8 cellular contexts compared by ENCODE assay signal in the genomic region with DNA sequence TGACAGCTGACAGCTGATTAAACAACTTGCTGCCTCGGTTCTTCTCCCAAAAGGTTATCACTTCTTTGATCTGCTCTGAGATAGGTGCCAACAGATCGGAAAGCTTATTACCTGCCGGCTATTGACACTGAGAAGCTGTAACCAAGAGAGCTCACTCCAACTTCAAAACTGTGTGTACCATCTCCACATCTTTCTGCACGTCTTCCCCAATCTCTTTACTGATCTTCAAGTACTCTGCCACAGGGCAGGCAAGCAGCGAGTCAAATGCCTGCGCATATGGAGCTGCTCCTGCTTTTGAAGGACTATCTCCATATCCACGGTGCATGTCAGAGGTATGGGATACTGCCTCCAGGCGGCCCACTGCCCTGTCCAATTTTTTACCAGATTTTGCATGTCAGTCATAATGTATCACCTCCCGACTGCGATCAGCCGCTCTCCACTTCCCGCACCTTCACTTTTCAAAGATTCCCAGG. TPM values are rescaled to one million over a fixed set of nuclear protein-coding genes. Genes with fewer than 3 reads are reported as not detected.
DNase-seq lines count a peak whose midpoint lies in the region; ATAC-seq and TF ChIP-seq lines count a peak whose summit lies in the region.

No MANE protein-coding gene starts in this region.

- in situ Hi-C loops in ACHN (cut with HindIII; ENCODE audit: low pct_ligation_motif_present, low pct_unique_long_range_greater_than_20kb, low sequenced_read_pairs) = no loop called here

- WGBS in right lobe of liver (ENCODE audit: insufficient coverage, low coverage, low lambda C conversion rate, missing lambda C conversion rate) = 38% methylated on average over 9 of the region's 12 CpGs
- WGBS in aorta, 2 donors = 48 to 52% methylated on average over 12 of the region's 12 CpGs

- H3K36me3 Mint-ChIP-seq in Caco-2 (ENCODE audit: insufficient read depth, unreplicated experiment) = peaks cover 18% of the 10 kb centered on the region
- peaks cover 37 to 49% of the 10 kb centered on the region in 2 donors for H3K36me3 Mint-ChIP-seq in activated naive CD4-positive, alpha-beta T cell treated with anti-CD3 and anti-CD28 coated beads, Interleukin-2, amount 50 U/mL, for 72 hours

- H3K27ac ChIP-seq in right lobe of liver (no peak overlapping the region), aorta (ENCODE audit: low read depth in 1 of 2, low read length in 2 of 2) (no peak overlapping the region)

- POLR2A ChIA-PET in Caco-2 (lab: Charles Lee) = interaction anchor here (0.5 to 0.7 kb wide), 2 partner anchors 32 to 148 kb away, joined by 3 read pairs; no protein-coding TSS in a partner anchor

- intact Hi-C loops in Caco-2 (cut with micrococcal nuclease; ENCODE audit: unreplicated experiment) (loop anchor here (1.0 to 2.0 kb wide), 2 partner anchors 32 to 43 kb away; partner anchors contain the start of genes ZNF239 and ZNF32), right lobe of liver (cut with DNase I) (no loop called here), aorta (cut with DNase I) (no loop called here)

- H3K4me3 ChIP-seq in Caco-2 (ENCODE audit: low read depth, low read length) (peak overlapping the region; percentile 62), right lobe of liver (peak overlapping the region; percentile 71 to 99 (median 77)), aorta (ENCODE audit: low read length in 2 of 2) (no peak overlapping the region)

- peaks cover 4% of the 10 kb centered on the region; the same call in 1 of the 2 replicates for H3K4me1 ChIP-seq in Caco-2
- H3K4me1 ChIP-seq in right lobe of liver = peaks cover 0 to 6% (median 0%) of the 10 kb centered on the region in 4 donors
- no peaks in the 10 kb centered on the region for H3K4me1 ChIP-seq in aorta (ENCODE audit: control insufficient read depth in 1 of 2, insufficient read depth in 2 of 2, low read length in 2 of 2)

- H3K27me3 ChIP-seq in Caco-2 (replicated peaks; ENCODE audit: control insufficient read depth, insufficient read depth, low read length) (no peaks in the 10 kb centered on the region), right lobe of liver (no peaks in the 10 kb centered on the region), aorta (ENCODE audit: control insufficient read depth in 1 of 2, insufficient read depth in 2 of 2, low read length in 1 of 2) (no peaks in the 10 kb centered on the region)

- ATAC-seq in HG02642 (IDR thresholded peaks at IDR 0.05; ENCODE audit: poor library complexity, unreplicated experiment) = peak; percentile 28
- ATAC-seq in activated naive CD4-positive, alpha-beta T cell treated with anti-CD3 and anti-CD28 coated beads, Interleukin-2, amount 50 U/mL, for 72 hours = peak; percentile 26 to 42
- ATAC-seq in right lobe of liver = peak in 3 of 4 donors; percentile 9 to 43 (median 30)
- ATAC-seq in aorta (ENCODE audit: low FRiP score) = peak; percentile 37
- no peak for ATAC-seq in HG03457 (IDR thresholded peaks at IDR 0.05; ENCODE audit: unreplicated experiment)

- no TSS peak for BruUV-seq in Caco-2 (replicated peaks; lab: Mats Ljungman, UMichigan)

- H3K9me3 Mint-ChIP-seq in Caco-2 (ENCODE audit: unreplicated experiment) = peaks cover 30% of the 10 kb centered on the region
- H3K9me3 Mint-ChIP-seq in activated naive CD4-positive, alpha-beta T cell treated with anti-CD3 and anti-CD28 coated beads, Interleukin-2, amount 50 U/mL, for 72 hours = peaks cover 5 to 33% of the 10 kb centered on the region in 2 donors

- DNase-seq in Caco-2 (no peak), right lobe of liver (no peak), aorta (no peak), ACHN (no peak), RKO (ENCODE audit: low spot score) (no peak)
- DNase-seq in activated naive CD4-positive, alpha-beta T cell treated with anti-CD3 and anti-CD28 coated beads, Interleukin-2, amount 50 U/mL, for 72 hours (ENCODE audit: low spot score in 2 of 2) = no peak

- H3K9me3 ChIP-seq in Caco-2 (peaks cover 13% of the 10 kb centered on the region; the same call in 1 of the 2 replicates), right lobe of liver (no peaks in the 10 kb centered on the region), aorta (ENCODE audit: control insufficient read depth, low read length) (no peaks in the 10 kb centered on the region)

- TF ChIP-seq CTCF in Caco-2 (IDR thresholded peaks at IDR 0.05; ENCODE audit: insufficient read depth in 1 of 2, low read depth in 1 of 2, low read length in 1 of 2, severe bottlenecking in 1 of 2, unreplicated experiment in 1 of 2) (no peak), right lobe of liver (IDR thresholded peaks at IDR 0.05) (no peak)

- no peak for TF ChIP-seq POLR2A in right lobe of liver (IDR thresholded peaks at IDR 0.05)

- H3K27me3 Mint-ChIP-seq in Caco-2 (ENCODE audit: insufficient read depth, unreplicated experiment) = peaks cover 7% of the 10 kb centered on the region

- no peak overlapping the region for H3K27ac Mint-ChIP-seq in Caco-2 (ENCODE audit: unreplicated experiment)
- peak overlapping the region in 1 of 2 donors; percentile 87 for H3K27ac Mint-ChIP-seq in activated naive CD4-positive, alpha-beta T cell treated with anti-CD3 and anti-CD28 coated beads, Interleukin-2, amount 50 U/mL, for 72 hours

- peak overlapping the region; percentile 82 for H3K4me3 Mint-ChIP-seq in Caco-2 (ENCODE audit: unreplicated experiment)

- H3K36me3 ChIP-seq in Caco-2 (ENCODE audit: control insufficient read depth, insufficient read depth, low read length) = peaks cover 2% of the 10 kb centered on the region; the same call in 1 of the 2 replicates
- H3K36me3 ChIP-seq in right lobe of liver = no peaks in the 10 kb centered on the region
- H3K36me3 ChIP-seq in aorta (ENCODE audit: control insufficient read depth in 1 of 2, insufficient read depth in 2 of 2, low read length in 1 of 2) = no peaks in the 10 kb centered on the region

- CTCF ChIA-PET in Caco-2 (lab: Charles Lee) = interaction anchor here (1.0 kb wide), 1 partner anchor 32 kb away, joined by 4 read pairs; the partner anchor contains the start of gene ZNF239

- H3K4me1 Mint-ChIP-seq in Caco-2 (ENCODE audit: low read depth, unreplicated experiment) = peaks cover 8% of the 10 kb centered on the region

RNA-seq across cellular contexts. Expression of gene ZNF485, which starts 0.4 kb away (rescaled TPM):
- total RNA-seq in Caco-2 (2022) (7.3 and 8.6 TPM in 2 replicates), right lobe of liver (1 to 10 TPM; 1.1 to 3.8 (median 2.1) TPM), aorta (1 to 10 TPM; 2.1 to 4.5 TPM)
- total RNA-seq in activated naive CD4-positive, alpha-beta T cell treated with anti-CD3 and anti-CD28 coated beads, Interleukin-2, amount 50 U/mL, for 72 hours = 1 to 10 TPM; 2.8 to 5.8 TPM
- polyA plus RNA-seq in aorta = 1 to 10 TPM in 1 of 2 donors, under 1 TPM in 1; 0.88 to 1.2 TPM

RNA-seq across cellular contexts. Expression of gene ZNF239, which starts 31.5 kb away (rescaled TPM):
- 15.2 and 16.4 TPM in 2 replicates for total RNA-seq in Caco-2 (2022)
- 1 to 10 TPM in 1 of 2 donors, under 1 TPM in 1; 0.41 to 1.8 TPM for total RNA-seq in activated naive CD4-positive, alpha-beta T cell treated with anti-CD3 and anti-CD28 coated beads, Interleukin-2, amount 50 U/mL, for 72 hours
- total RNA-seq in right lobe of liver = 1 to 10 TPM in 3 of 6 experiments, under 1 TPM in 3; 0.56 to 1.7 (median 0.97) TPM
- 1 to 10 TPM; 3.3 to 3.4 TPM for total RNA-seq in aorta
- polyA plus RNA-seq in aorta = 1 to 10 TPM in 1 of 2 donors, under 1 TPM in 1; 0.50 to 3.3 TPM

RNA-seq across cellular contexts. Expression of gene ZNF32, which starts 42.8 kb away (rescaled TPM):
- total RNA-seq in Caco-2 (2022) (25.3 and 30.3 TPM in 2 replicates), right lobe of liver (10 to 100 TPM; 10.9 to 20.4 (median 15.3) TPM), aorta (10 to 100 TPM; 22.0 to 31.6 TPM)
- 10 to 100 TPM in 1 of 2 donors, 1 to 10 TPM in 1; 3.1 to 12.0 TPM for total RNA-seq in activated naive CD4-positive, alpha-beta T cell treated with anti-CD3 and anti-CD28 coated beads, Interleukin-2, amount 50 U/mL, for 72 hours
- 10 to 100 TPM; 63.4 to 68.6 TPM for polyA plus RNA-seq in aorta

Comparison
In these comparisons a context has a peak if more than half of its experiments do, and no peak if none do; other contexts are left out.
1. H3K4me3 ChIP-seq: peak in Caco-2 (single experiment) and right lobe of liver (3 of 3); none in aorta (0 of 2).